25 cellular contexts compared by ENCODE assay signal in genomic region chr15:78680416-78681068, GRCh38. TPM values are rescaled to one million over a fixed set of nuclear protein-coding genes. Genes with fewer than 3 reads are reported as not detected.
DNase-seq lines count a peak whose midpoint lies in the region; ATAC-seq and TF ChIP-seq lines count a peak whose summit lies in the region.
"Had no signal": no experiment of that assay in that cellular context is flagged by ENCODE, and none has a peak within 500 bp of the region (broad histone marks: within the 10 kb centered on the region; RNA-seq: fewer than 3 reads in every experiment).

No MANE protein-coding gene starts in this region.

- peaks cover 3% of the 10 kb centered on the region for H3K36me3 Mint-ChIP-seq in nephron progenitor cell (ENCODE audit: low read depth)
- H3K36me3 Mint-ChIP-seq: type B pancreatic cell had no signal

- peak in 2 of 3 experiments; percentile 12 to 46 for DNase-seq in NCI-H1417 (lab: John Stamatoyannopoulos, UW)
- no peak for DNase-seq in NCI-H1417 treated with DMSO at 0.1 percent for 48 hours (lab: John Stamatoyannopoulos, UW)
- DNase-seq in KG1 (lab: John Stamatoyannopoulos, UW): peak; percentile 41
- DNase-seq in WERI-Rb-1: peak; percentile 46
- no peak for DNase-seq in nephron progenitor cell
- no peak for DNase-seq in activated CD4-positive, CD25-positive, alpha-beta regulatory T cell treated with anti-CD3 and anti-CD28 coated beads, Interleukin-2, amount 50 U/mL, for 72 hours
- no peak for DNase-seq in omental fat pad (ENCODE audit: low spot score)
- DNase-seq: activated CD4-positive, alpha-beta T cell treated with anti-CD3 and anti-CD28 coated beads for 4 hours; HFFc6; IMR-90; MM.1S; mucosa of descending colon; NCI-H187 treated with DMSO at 0.1 percent for 48 hours; NCI-H446; NK-92 treated with Interleukin-12 subunit alpha and Interleukin-12 subunit beta, amount 100 ng/mL, for 24 hours; stimulated activated CD4-positive, alpha-beta T cell treated with anti-CD3 and anti-CD28 coated beads, Interleukin-4, amount 100 ng/mL, for 4 hours; stomach; T1000 had no signal

- H3K27me3 Mint-ChIP-seq in nephron progenitor cell (ENCODE audit: low read depth, poor library complexity): peaks cover 32% of the 10 kb centered on the region

- peak overlapping the region; percentile 89 for H3K27ac ChIP-seq in WERI-Rb-1
- H3K27ac ChIP-seq: 22Rv1, adrenal gland, breast epithelium, stomach had no signal

- H3K36me3 ChIP-seq in WERI-Rb-1: no peaks in the 10 kb centered on the region
- H3K36me3 ChIP-seq: adrenal gland, breast epithelium, stomach had no signal

- H3K4me3 Mint-ChIP-seq in nephron progenitor cell: peak overlapping the region; percentile 30
- H3K4me3 Mint-ChIP-seq: dendritic cell treated with granulocyte-macrophage colony-stimulating factor and Interleukin-4, amounts not matched to agents 40 ng/mL and 50 ng/mL, for 4 days; HFFc6 had no signal

- ATAC-seq in omental fat pad (ENCODE audit: low FRiP score) (no peak), HG03521 (IDR thresholded peaks at IDR 0.05; ENCODE audit: unreplicated experiment) (no peak)
- ATAC-seq: mucosa of descending colon had no signal

- no peak for TF ChIP-seq CTCF in WERI-Rb-1 (IDR thresholded peaks at IDR 0.05; ENCODE audit: low read depth, low read length)
- no peak for TF ChIP-seq CTCF in nephron progenitor cell (IDR thresholded peaks at IDR 0.05)
- TF ChIP-seq CTCF in omental fat pad (IDR thresholded peaks at IDR 0.05): no peak

- H3K27me3 ChIP-seq in WERI-Rb-1 (ENCODE audit: insufficient read depth, low read depth, severe bottlenecking): no peaks in the 10 kb centered on the region
- H3K27me3 ChIP-seq: adrenal gland, breast epithelium, stomach had no signal

- no peaks in the 10 kb centered on the region for H3K9me3 ChIP-seq in WERI-Rb-1 (ENCODE audit: severe bottlenecking)
- H3K9me3 ChIP-seq: adrenal gland, breast epithelium, mucosa of descending colon, stomach had no signal

- no peak overlapping the region for H3K4me3 ChIP-seq in WERI-Rb-1 (ENCODE audit: low read depth, low read length)
- H3K4me3 ChIP-seq: adrenal gland, breast epithelium, mucosa of descending colon, stomach had no signal

- H3K4me1 Mint-ChIP-seq in nephron progenitor cell: peaks cover 75% of the 10 kb centered on the region

- peaks cover 9% of the 10 kb centered on the region for H3K9me3 Mint-ChIP-seq in nephron progenitor cell
- H3K9me3 Mint-ChIP-seq: dendritic cell treated with granulocyte-macrophage colony-stimulating factor and Interleukin-4, amounts not matched to agents 40 ng/mL and 50 ng/mL, for 4 days; HFFc6; type B pancreatic cell had no signal

- H3K27ac Mint-ChIP-seq in nephron progenitor cell: peak overlapping the region; percentile 99
- H3K27ac Mint-ChIP-seq: dendritic cell treated with granulocyte-macrophage colony-stimulating factor and Interleukin-4, amounts not matched to agents 40 ng/mL and 50 ng/mL, for 4 days; HFFc6 had no signal

RNA-seq across cellular contexts. Expression of gene CHRNB4, which starts 39.5 kb away (rescaled TPM):
- total RNA-seq in omental fat pad: not detected
- total RNA-seq: breast epithelium, HFFc6, IMR-90, stomach had no signal

RNA-seq across cellular contexts. Expression of gene CHRNA3, which starts 59.7 kb away (rescaled TPM):
- 1 to 10 TPM in 1 of 4 donors, under 1 TPM in 1, not detected in 2; 0.09 to 1.3 TPM for total RNA-seq in omental fat pad
- total RNA-seq: HFFc6, IMR-90, renal cortical epithelial cell had no signal

Comparison
In these comparisons a context has a peak if more than half of its experiments do, and no peak if none do; other contexts are left out.
1. DNase-seq: peak in NCI-H1417 (2 of 3), KG1 (single experiment) and WERI-Rb-1 (single experiment); none in NCI-H1417 treated with DMSO at 0.1 percent for 48 hours (single experiment), nephron progenitor cell (single experiment), activated CD4-positive, CD25-positive, alpha-beta regulatory T cell treated with anti-CD3 and anti-CD28 coated beads, Interleukin-2, amount 50 U/mL, for 72 hours (single experiment) and omental fat pad (single experiment).